Comparison of ENCODE assay signal across 8 cellular contexts in the genomic region with DNA sequence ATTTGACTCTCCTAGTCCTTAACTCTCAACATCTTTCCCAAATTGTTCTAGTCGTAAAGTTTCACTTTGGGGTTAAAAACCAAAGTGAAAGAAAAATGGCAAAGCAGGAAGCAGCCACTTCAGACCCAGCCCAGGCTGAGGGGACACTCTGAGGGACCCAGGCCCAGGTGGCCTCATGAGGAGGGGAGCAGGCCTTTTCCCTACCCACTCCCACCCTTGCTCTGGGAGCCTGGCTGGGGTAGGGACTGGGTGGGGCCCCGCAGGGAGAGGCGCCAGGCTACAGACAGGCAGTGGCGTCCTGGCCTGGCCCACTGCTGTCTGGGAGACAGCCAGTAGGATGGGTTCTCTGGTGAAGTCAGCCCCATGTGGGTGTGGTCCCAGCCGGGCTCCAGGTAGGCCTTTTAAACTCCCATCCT.
DNase-seq lines count a peak whose midpoint lies in the region; ATAC-seq and TF ChIP-seq lines count a peak whose summit lies in the region.

No MANE protein-coding gene starts in this region.

- H3K4me3 ChIP-seq in cardiac muscle cell (no peak overlapping the region), skin epidermis (peak overlapping the region in 2 of 7 experiments; percentile 4 to 20)

- peak; percentile 40 for DNase-seq in activated T-cell treated with anti-CD3 and anti-CD28 coated beads, Interleukin-2, amount 50 U/mL, for 1 hour
- DNase-seq in activated T-cell treated with anti-CD3 and anti-CD28 coated beads for 4 hours (no peak), activated B cell treated with CpG ODN at 0.5 μM for 24 hours (no peak), cardiac muscle cell (ENCODE audit: low read depth in 1 of 2, low spot score in 1 of 2) (no peak), SKM-1 treated with dmso at 0.1 percent for 144 hours (lab: John Stamatoyannopoulos, UW; ENCODE audit: unreplicated experiment) (no peak), T1000 (lab: John Stamatoyannopoulos, UW) (no peak)

- H3K9me3 Mint-ChIP-seq in activated B cell treated with CpG ODN at 0.5 μM for 24 hours: no peaks in the 10 kb centered on the region

- peak overlapping the region; percentile 84 for H3K27ac Mint-ChIP-seq in activated B cell treated with CpG ODN at 0.5 μM for 24 hours

- peaks cover 13% of the 10 kb centered on the region for H3K4me1 ChIP-seq in cardiac muscle cell (ENCODE audit: low read depth)

- H3K36me3 Mint-ChIP-seq in activated B cell treated with CpG ODN at 0.5 μM for 24 hours (ENCODE audit: low read depth): peaks cover 8% of the 10 kb centered on the region

- H3K27ac ChIP-seq in cardiac muscle cell: peak overlapping the region; percentile 51
- H3K27ac ChIP-seq in skin epidermis: peak overlapping the region in 19 of 21 experiments; percentile 42 to 90 (median 80)

- H3K4me3 Mint-ChIP-seq in activated B cell treated with CpG ODN at 0.5 μM for 24 hours: peak overlapping the region; percentile 63

- peaks cover 70% of the 10 kb centered on the region for H3K4me1 Mint-ChIP-seq in activated B cell treated with CpG ODN at 0.5 μM for 24 hours

- H3K27me3 ChIP-seq in cardiac muscle cell: no peaks in the 10 kb centered on the region

- CTCF ChIA-PET in activated B cell treated with CpG ODN at 0.5 μM for 24 hours (lab: Charles Lee): interaction anchor here (1.1 kb wide), 2 partner anchors 133 to 140 kb away, joined by 3 read pairs; a partner anchor contains a TSS

- peak; percentile 60 for ATAC-seq in activated B cell treated with CpG ODN at 0.5 μM for 24 hours (ENCODE audit: low read depth)
- no peak for ATAC-seq in GM19023 (IDR thresholded peaks at IDR 0.05; ENCODE audit: unreplicated experiment)

- H3K27me3 Mint-ChIP-seq in activated B cell treated with CpG ODN at 0.5 μM for 24 hours: no peaks in the 10 kb centered on the region

- POLR2A ChIA-PET in activated B cell treated with CpG ODN at 0.5 μM for 24 hours (lab: Charles Lee): interaction anchor here (0.8 to 3.1 kb wide), 4 partner anchors 10 to 132 kb away, joined by 5 to 11 read pairs (median 6); a partner anchor contains a TSS

- intact Hi-C loops in activated B cell treated with CpG ODN at 0.5 μM for 24 hours (cut with micrococcal nuclease): loop anchor here (1.0 kb wide), 1 partner anchor 11 kb away; no protein-coding TSS in a partner anchor

- H3K36me3 ChIP-seq in cardiac muscle cell: peaks cover 2% of the 10 kb centered on the region

- TF ChIP-seq CTCF in activated B cell treated with CpG ODN at 0.5 μM for 24 hours (IDR thresholded peaks at IDR 0.05) (no peak), cardiac muscle cell (IDR thresholded peaks at IDR 0.05; ENCODE audit: low read depth, low read length) (no peak)

- no peaks in the 10 kb centered on the region for H3K9me3 ChIP-seq in cardiac muscle cell (ENCODE audit: low read depth)
